ENCODE assay signal across 18 cellular contexts in genomic region chr5:74288448-74289109, GRCh38.
DNase-seq lines count a peak whose midpoint lies in the region; TF ChIP-seq lines count a peak whose summit lies in the region.
"Had no signal": no experiment of that assay in that cellular context is flagged by ENCODE, and none has a peak within 500 bp of the region (broad histone marks: within the 10 kb centered on the region; RNA-seq: fewer than 3 reads in every experiment).

No MANE protein-coding gene starts in this region.

- H3K36me3 ChIP-seq in ACC112 (ENCODE audit: insufficient read depth, low read length) (no peaks in the 10 kb centered on the region), right atrium auricular region (no peaks in the 10 kb centered on the region), sigmoid colon (no peaks in the 10 kb centered on the region), esophagus squamous epithelium (no peaks in the 10 kb centered on the region)

- H3K9me3 ChIP-seq in right atrium auricular region (no peaks in the 10 kb centered on the region), sigmoid colon (no peaks in the 10 kb centered on the region), esophagus squamous epithelium (no peaks in the 10 kb centered on the region)

- no peaks in the 10 kb centered on the region for H3K27me3 Mint-ChIP-seq in chondrocyte (ENCODE audit: low read depth)

- H3K9me3 Mint-ChIP-seq in chondrocyte (ENCODE audit: low read depth) = no peaks in the 10 kb centered on the region
- H3K9me3 Mint-ChIP-seq: activated CD4-positive, alpha-beta memory T cell treated with anti-CD3 and anti-CD28 coated beads for 36 hours; activated T-helper 17 cell treated with anti-CD3 and anti-CD28 coated beads, Interleukin-2, amount 50 U/mL, for 72 hours; mesothelial cell of epicardium; stimulated activated naive CD8-positive, alpha-beta T cell treated with anti-CD3 and anti-CD28 coated beads, Interleukin-15, amount 100 ng/mL, for 72 hours had no signal

- no peak overlapping the region for H2AFZ ChIP-seq in ACC112 (ENCODE audit: low read length, unreplicated experiment)

- WGBS in sigmoid colon, 2 donors = 72 to 77% methylated on average over 3 of the region's 3 CpGs
- WGBS in esophagus squamous epithelium, 2 donors = 31 to 35% methylated on average over 3 of the region's 3 CpGs

- TF ChIP-seq CTCF in chondrocyte (IDR thresholded peaks at IDR 0.05) = no peak
- no peak for TF ChIP-seq CTCF in right atrium auricular region (IDR thresholded peaks at IDR 0.05)
- TF ChIP-seq CTCF in sigmoid colon (IDR thresholded peaks at IDR 0.05) = no peak
- no peak for TF ChIP-seq CTCF in esophagus squamous epithelium (IDR thresholded peaks at IDR 0.05)

- H3K4me1 Mint-ChIP-seq in chondrocyte (ENCODE audit: low read depth) = peaks cover 54% of the 10 kb centered on the region
- H3K4me1 Mint-ChIP-seq: activated T-helper 17 cell treated with anti-CD3 and anti-CD28 coated beads, Interleukin-2, amount 50 U/mL, for 72 hours; stimulated activated naive CD8-positive, alpha-beta T cell treated with anti-CD3 and anti-CD28 coated beads, Interleukin-15, amount 100 ng/mL, for 72 hours had no signal

- peak overlapping the region; percentile 87 for H3K27ac Mint-ChIP-seq in chondrocyte (ENCODE audit: unreplicated experiment)
- H3K27ac Mint-ChIP-seq: activated CD4-positive, alpha-beta memory T cell treated with anti-CD3 and anti-CD28 coated beads for 36 hours; activated T-helper 17 cell treated with anti-CD3 and anti-CD28 coated beads, Interleukin-2, amount 50 U/mL, for 72 hours; mesothelial cell of epicardium had no signal

- H3K4me3 ChIP-seq in ACC112 (ENCODE audit: low read depth, low read length) (no peak overlapping the region), right atrium auricular region (no peak overlapping the region), sigmoid colon (no peak overlapping the region), esophagus squamous epithelium (no peak overlapping the region)

- intact Hi-C loops in sigmoid colon (cut with DNase I) (no loop called here), esophagus squamous epithelium (cut with DNase I) (no loop called here)

- TF ChIP-seq POLR2A in sigmoid colon (IDR thresholded peaks at IDR 0.05) (no peak), esophagus squamous epithelium (IDR thresholded peaks at IDR 0.05) (no peak)

- no peaks in the 10 kb centered on the region for H3K79me2 ChIP-seq in ACC112 (ENCODE audit: control insufficient read depth, insufficient read depth, low read length, unreplicated experiment)

- peaks cover 5% of the 10 kb centered on the region for H3K4me1 ChIP-seq in ACC112 (ENCODE audit: control insufficient read depth, insufficient read depth, low read length, unreplicated experiment)
- H3K4me1 ChIP-seq in right atrium auricular region = peaks cover 0 to 9% of the 10 kb centered on the region in 2 donors
- H3K4me1 ChIP-seq in sigmoid colon = peaks cover 0 to 33% (median 26%) of the 10 kb centered on the region in 4 donors
- peaks cover 0 to 27% (median 7%) of the 10 kb centered on the region in 3 donors for H3K4me1 ChIP-seq in esophagus squamous epithelium

- DNase-seq in chondrocyte (ENCODE audit: low spot score) (no peak), right atrium auricular region (ENCODE audit: low spot score) (no peak), sigmoid colon (peak; percentile 82), NCI-H2227 treated with DMSO at 0.1 percent for 48 hours (lab: John Stamatoyannopoulos, UW) (no peak), DMS79 (lab: John Stamatoyannopoulos, UW) (no peak), esophagus squamous epithelium (lab: John Stamatoyannopoulos, UW) (no peak)
- no peak for DNase-seq in activated CD4-positive, CD25-positive, alpha-beta regulatory T cell (lab: John Stamatoyannopoulos, UW)
- DNase-seq: ACHN; activated CD4-positive, alpha-beta memory T cell treated with anti-CD3 and anti-CD28 coated beads for 36 hours; COR-L47; GF-D8; GOT3; NCI-H1436 treated with DMSO at 0.1 percent for 48 hours; stimulated activated naive CD8-positive, alpha-beta T cell treated with anti-CD3 and anti-CD28 coated beads, Interleukin-15, amount 100 ng/mL, for 72 hours had no signal

- peak in 3 of 4 donors; percentile 41 to 81 (median 43) for TF ChIP-seq EP300 in sigmoid colon (IDR thresholded peaks at IDR 0.05)

- H3K27me3 ChIP-seq in ACC112 (ENCODE audit: insufficient read depth, low read length) (no peaks in the 10 kb centered on the region), right atrium auricular region (no peaks in the 10 kb centered on the region), sigmoid colon (no peaks in the 10 kb centered on the region), esophagus squamous epithelium (no peaks in the 10 kb centered on the region)

- no peak overlapping the region for H3K4me3 Mint-ChIP-seq in chondrocyte (ENCODE audit: unreplicated experiment)
- H3K4me3 Mint-ChIP-seq: activated CD4-positive, alpha-beta memory T cell treated with anti-CD3 and anti-CD28 coated beads for 36 hours; activated T-helper 17 cell treated with anti-CD3 and anti-CD28 coated beads, Interleukin-2, amount 50 U/mL, for 72 hours; mesothelial cell of epicardium; stimulated activated naive CD8-positive, alpha-beta T cell treated with anti-CD3 and anti-CD28 coated beads, Interleukin-15, amount 100 ng/mL, for 72 hours had no signal

- no peaks in the 10 kb centered on the region for H3K36me3 Mint-ChIP-seq in chondrocyte (ENCODE audit: low read depth)
- H3K36me3 Mint-ChIP-seq: activated CD4-positive, alpha-beta memory T cell treated with anti-CD3 and anti-CD28 coated beads for 36 hours; mesothelial cell of epicardium had no signal

- H3K27ac ChIP-seq in ACC112 (ENCODE audit: low read depth, low read length) (peak overlapping the region; percentile 44), right atrium auricular region (peak overlapping the region; percentile 58 to 70), sigmoid colon (peak overlapping the region; percentile 47 to 67 (median 52)), esophagus squamous epithelium (peak overlapping the region in 2 of 4 donors; percentile 77 to 82)
- H3K27ac ChIP-seq: KMS-11 had no signal
